10 cellular contexts compared by ENCODE assay signal in genomic region chr6:37547564-37548061, GRCh38. TPM values are rescaled to one million over a fixed set of nuclear protein-coding genes. Genes with fewer than 3 reads are reported as not detected.
DNase-seq lines count a peak whose midpoint lies in the region; ATAC-seq, FAIRE-seq and TF ChIP-seq lines count a peak whose summit lies in the region.
"Had no signal": no experiment of that assay in that cellular context is flagged by ENCODE, and none has a peak within 500 bp of the region (broad histone marks: within the 10 kb centered on the region; RNA-seq: fewer than 3 reads in every experiment).

No MANE protein-coding gene starts in this region.

- no peak overlapping the region for H4K8ac ChIP-seq in trophoblast cell (ENCODE audit: low read depth, low read length)

- H4K12ac ChIP-seq in trophoblast cell (ENCODE audit: low read depth, low read length), result no peak overlapping the region

- TF ChIP-seq CTCF in A673 (conservative IDR thresholded peaks at IDR 0.05; ENCODE audit: low read depth, low read length), result no peak
- TF ChIP-seq CTCF in PC-3 (conservative IDR thresholded peaks at IDR 0.05; ENCODE audit: low read depth, low read length), result no peak
- no peak for TF ChIP-seq CTCF in progenitor cell of endocrine pancreas (IDR thresholded peaks at IDR 0.05; ENCODE audit: unreplicated experiment)

- H2AFZ ChIP-seq in PC-3 (ENCODE audit: low read length) (peak overlapping the region; percentile 11; the same call in 1 of the 2 replicates), trophoblast cell (ENCODE audit: insufficient read depth, low read length, poor library complexity) (no peak overlapping the region)

- no peak overlapping the region for H2BK12ac ChIP-seq in trophoblast cell (ENCODE audit: low read length)

- H2BK5ac ChIP-seq in trophoblast cell (ENCODE audit: low read depth, low read length, poor library complexity), result no peak overlapping the region

- DNase-seq in A673 (ENCODE audit: low spot score) (peak; percentile 49), GM19239 (ENCODE audit: insufficient read length, low spot score) (no peak), PC-3 (peak; percentile 66), fibroblast of gingiva (ENCODE audit: low read depth) (peak; percentile 20), progenitor cell of endocrine pancreas (ENCODE audit: low spot score, unreplicated experiment) (no peak), trophoblast cell (no peak), superior temporal gyrus (ENCODE audit: extremely low spot score) (no peak)
- no peak for DNase-seq in stimulated activated CD4-positive, alpha-beta T cell treated with anti-CD3 and anti-CD28 coated beads, Interleukin-2, amount 100 ng/mL, for 48 hours
- DNase-seq: activated T-cell treated with anti-CD3 and anti-CD28 coated beads, Interleukin-2, amount 50 U/mL, for 72 hours had no signal

- no peak overlapping the region for H3K27ac Mint-ChIP-seq in progenitor cell of endocrine pancreas
- H3K27ac Mint-ChIP-seq: activated T-cell treated with anti-CD3 and anti-CD28 coated beads, Interleukin-2, amount 50 U/mL, for 72 hours; mesothelial cell of epicardium had no signal

- H3K36me3 ChIP-seq in A673 (ENCODE audit: insufficient read depth, low read length, poor library complexity, severe bottlenecking), result no peaks in the 10 kb centered on the region
- no peaks in the 10 kb centered on the region for H3K36me3 ChIP-seq in PC-3 (ENCODE audit: low read depth, low read length)
- no peaks in the 10 kb centered on the region for H3K36me3 ChIP-seq in trophoblast cell (ENCODE audit: control insufficient read depth in 1 of 2, insufficient read depth in 2 of 2, low read length in 2 of 2)

- H3K4ac ChIP-seq in trophoblast cell (ENCODE audit: low read depth, low read length), result no peak overlapping the region

- H3K9me2 ChIP-seq in PC-3 (replicated peaks; ENCODE audit: low read length), result no peaks in the 10 kb centered on the region

- no peak overlapping the region for H3K23ac ChIP-seq in trophoblast cell (ENCODE audit: low read length)

- H3K9me3 Mint-ChIP-seq in progenitor cell of endocrine pancreas (ENCODE audit: low read depth), result no peaks in the 10 kb centered on the region
- H3K9me3 Mint-ChIP-seq: activated T-cell treated with anti-CD3 and anti-CD28 coated beads, Interleukin-2, amount 50 U/mL, for 72 hours; mesothelial cell of epicardium had no signal

- CTCF ChIA-PET in A673 (lab: Charles Lee), result no interaction called here
- CTCF ChIA-PET in PC-3 (lab: Charles Lee), result no interaction called here

- no peak overlapping the region for H3K18ac ChIP-seq in trophoblast cell (ENCODE audit: low read length)

- WGBS in trophoblast cell (ENCODE audit: extremely low coverage, insufficient coverage, insufficient read length), result no CpG with 5 or more reads among the region's 8 CpGs

- H3K4me1 ChIP-seq in A673 (ENCODE audit: insufficient read depth, low read length, poor library complexity, severe bottlenecking) (no peaks in the 10 kb centered on the region), PC-3 (ENCODE audit: insufficient read depth, low read length) (peaks cover 35% of the 10 kb centered on the region), trophoblast cell (ENCODE audit: control insufficient read depth in 1 of 2, insufficient read depth in 2 of 2, low read length in 2 of 2) (peaks cover 0 to 9% of the 10 kb centered on the region in 2 experiments)

- no peak overlapping the region for H3K27ac ChIP-seq in A673 (ENCODE audit: low read depth, low read length, poor library complexity, severe bottlenecking)
- 0 out of 2 replicates have a peak overlapping the region, but pooled peaks have one; percentile 4 for H3K27ac ChIP-seq in PC-3 (ENCODE audit: low read length)
- H3K27ac ChIP-seq in trophoblast cell (ENCODE audit: low read depth, low read length), result no peak overlapping the region

- H3K4me3 Mint-ChIP-seq in progenitor cell of endocrine pancreas (ENCODE audit: low read depth), result no peak overlapping the region
- H3K4me3 Mint-ChIP-seq: activated T-cell treated with anti-CD3 and anti-CD28 coated beads, Interleukin-2, amount 50 U/mL, for 72 hours; mesothelial cell of epicardium had no signal

- BruUV-seq in A673 (replicated peaks; lab: Mats Ljungman, UMichigan) (no TSS peak), PC-3 (replicated peaks; lab: Mats Ljungman, UMichigan) (no TSS peak)

- H3K9ac ChIP-seq in PC-3 (ENCODE audit: low read length) (no peak overlapping the region), trophoblast cell (ENCODE audit: low read length) (no peak overlapping the region)

- H3K27me3 ChIP-seq in A673 (replicated peaks; ENCODE audit: insufficient read depth, low read depth, low read length, poor library complexity) (no peaks in the 10 kb centered on the region), PC-3 (ENCODE audit: low read length) (no peaks in the 10 kb centered on the region), trophoblast cell (ENCODE audit: insufficient read depth, low read length) (no peaks in the 10 kb centered on the region)

- POLR2A ChIA-PET in A673 (lab: Charles Lee; ENCODE audit: low non-redundant PET) (no interaction called here), PC-3 (lab: Charles Lee; ENCODE audit: unreplicated experiment) (interaction anchor here (0.5 to 0.6 kb wide), 2 partner anchors 47 to 170 kb away, joined by 3 read pairs; no protein-coding TSS in a partner anchor)

- H3F3A ChIP-seq in PC-3 (ENCODE audit: low read length, unreplicated experiment), result no peaks in the 10 kb centered on the region

- H3K4me2 ChIP-seq in PC-3 (ENCODE audit: low read length) (0 out of 2 replicates have a peak overlapping the region, but pooled peaks have one; percentile 17), trophoblast cell (ENCODE audit: low read length) (no peak overlapping the region)

- no peaks in the 10 kb centered on the region for H4K20me1 ChIP-seq in PC-3 (ENCODE audit: low read length)

- peaks cover 15% of the 10 kb centered on the region for H3K27me3 Mint-ChIP-seq in progenitor cell of endocrine pancreas

- H3K79me1 ChIP-seq in trophoblast cell (ENCODE audit: low read length), result no peaks in the 10 kb centered on the region

- H3K4me3 ChIP-seq in A673 (ENCODE audit: low read depth, low read length, poor library complexity, severe bottlenecking), result no peak overlapping the region
- no peak overlapping the region for H3K4me3 ChIP-seq in PC-3 (ENCODE audit: low read length)
- no peak overlapping the region for H3K4me3 ChIP-seq in trophoblast cell (ENCODE audit: low read depth, low read length)

- H3K36me3 Mint-ChIP-seq in progenitor cell of endocrine pancreas (ENCODE audit: insufficient read depth), result no peaks in the 10 kb centered on the region
- H3K36me3 Mint-ChIP-seq: mesothelial cell of epicardium had no signal

- H3K14ac ChIP-seq in trophoblast cell (ENCODE audit: low read length), result no peak overlapping the region

- peaks cover 4% of the 10 kb centered on the region for H3K4me1 Mint-ChIP-seq in progenitor cell of endocrine pancreas (ENCODE audit: low read depth)

- ATAC-seq in PC-3, result peak; percentile 28; the same call in 1 of the 2 replicates

- FAIRE-seq in GM19239 (lab: Jason Lieb, UNC), result peak; percentile 8

- H3K79me2 ChIP-seq in PC-3 (ENCODE audit: low read length) (no peaks in the 10 kb centered on the region), trophoblast cell (ENCODE audit: control insufficient read depth, insufficient read depth, low read length, poor library complexity) (no peaks in the 10 kb centered on the region)

- intact Hi-C loops in A673 (cut with micrococcal nuclease; ENCODE audit: unreplicated experiment), result no loop called here
- intact Hi-C loops in PC-3 (cut with micrococcal nuclease), result no loop called here

- H2AK5ac ChIP-seq in trophoblast cell (ENCODE audit: low read length), result no peak overlapping the region

- no peak overlapping the region for H2BK120ac ChIP-seq in trophoblast cell (ENCODE audit: insufficient read depth, low read length, poor library complexity)

- no peak overlapping the region for H4K91ac ChIP-seq in trophoblast cell (ENCODE audit: low read depth, low read length)

- H3K9me3 ChIP-seq in A673 (ENCODE audit: low read depth, low read length, poor library complexity, severe bottlenecking) (no peaks in the 10 kb centered on the region), PC-3 (ENCODE audit: low read length) (no peaks in the 10 kb centered on the region), trophoblast cell (ENCODE audit: insufficient read depth, low read depth, low read length) (no peaks in the 10 kb centered on the region)

RNA-seq across cellular contexts. Expression of gene CCDC167, which starts 47.9 kb away (rescaled TPM):
- total RNA-seq in A673 (2021) (31.5 and 42.4 TPM in 2 replicates), PC-3 (2014; rRNA removed) (54.1 and 56.9 TPM in 2 replicates), progenitor cell of endocrine pancreas (44.1 and 44.9 TPM in 2 replicates)
- 81.3 and 88.4 TPM in 2 replicates for polyA plus RNA-seq in trophoblast cell (2013)

Comparison
In these comparisons a context has a peak if more than half of its experiments do, and no peak if none do; other contexts are left out.
1. DNase-seq: peak in A673 (single experiment), PC-3 (single experiment) and fibroblast of gingiva (single experiment); none in GM19239 (single experiment), progenitor cell of endocrine pancreas (single experiment), trophoblast cell (0 of 2), superior temporal gyrus (single experiment) and stimulated activated CD4-positive, alpha-beta T cell treated with anti-CD3 and anti-CD28 coated beads, Interleukin-2, amount 100 ng/mL, for 48 hours (0 of 2).